ENCODE assay signal across 1 cellular context in the genomic region with DNA sequence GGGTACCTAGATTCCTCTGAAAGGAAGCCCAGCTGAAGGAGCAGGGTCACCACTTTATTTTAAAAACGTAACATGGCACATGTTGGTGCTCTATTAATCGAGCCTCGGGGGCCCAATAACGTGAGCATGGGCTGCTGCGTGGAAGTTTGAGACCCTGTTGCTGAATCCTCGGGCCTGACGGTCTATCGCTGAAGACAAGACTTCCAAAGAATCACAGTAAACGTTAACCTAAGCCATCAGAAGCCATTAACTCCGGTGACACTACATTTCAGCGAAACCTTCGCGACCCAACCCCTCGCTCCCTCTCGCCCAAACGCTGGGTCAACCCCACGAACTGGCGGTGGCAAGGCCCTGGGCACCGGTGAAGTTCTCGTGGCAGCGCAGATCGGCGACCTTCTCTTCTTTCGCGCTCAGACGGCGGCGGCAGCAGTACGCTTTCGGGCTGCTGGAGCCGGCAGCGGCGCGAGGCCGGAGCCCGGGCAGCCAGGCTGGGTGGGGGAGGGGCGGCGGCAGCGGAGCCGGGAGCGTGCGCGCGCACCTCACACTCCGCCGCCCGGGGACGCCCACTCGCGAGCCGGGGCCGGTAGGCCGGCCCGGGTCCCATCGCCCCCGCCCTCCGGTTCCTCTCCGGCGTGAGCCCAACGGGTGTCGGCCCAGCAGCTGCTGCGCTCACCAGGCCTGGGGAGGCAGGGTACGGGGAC.
TF ChIP-seq lines count a peak whose summit lies in the region.

No MANE protein-coding gene starts in this region.

TF ChIP-seq in K562, 482 proteins besides CTCF, POLR2A, EP300 and RAD21 (continued from another document and continues in another):
- TF ChIP-seq, protein P1, sequence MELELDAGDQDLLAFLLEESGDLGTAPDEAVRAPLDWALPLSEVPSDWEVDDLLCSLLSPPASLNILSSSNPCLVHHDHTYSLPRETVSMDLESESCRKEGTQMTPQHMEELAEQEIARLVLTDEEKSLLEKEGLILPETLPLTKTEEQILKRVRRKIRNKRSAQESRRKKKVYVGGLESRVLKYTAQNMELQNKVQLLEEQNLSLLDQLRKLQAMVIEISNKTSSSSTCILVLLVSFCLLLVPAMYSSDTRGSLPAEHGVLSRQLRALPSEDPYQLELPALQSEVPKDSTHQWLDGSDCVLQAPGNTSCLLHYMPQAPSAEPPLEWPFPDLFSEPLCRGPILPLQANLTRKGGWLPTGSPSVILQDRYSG (tag; conservative IDR thresholded peaks at IDR 0.05; ENCODE audit: low read depth), result peak; percentile 53; the same call in 1 of the 2 replicates
- TF ChIP-seq RNF2 (IDR thresholded peaks at IDR 0.05) (peak; percentile 50; the same call in 1 of the 2 replicates), HNRNPUL1 (IDR thresholded peaks at IDR 0.05; ENCODE audit: low read length) (no peak), SLC30A9 (CRISPR knock-in tag; IDR thresholded peaks at IDR 0.05) (no peak), ARNT (IDR thresholded peaks at IDR 0.05) (0 out of 4 replicates have a peak, but pooled peaks of 1 of the 2 experiments have one; percentile 11), KAT2B (IDR thresholded peaks at IDR 0.05; ENCODE audit: low read depth, low read length) (no peak), ATF7 (IDR thresholded peaks at IDR 0.05) (peak; percentile 28; the same call in 1 of the 2 replicates), SMAD2 (IDR thresholded peaks at IDR 0.05; ENCODE audit: low read depth, low read length) (no peak), FOXJ3 (CRISPR knock-in tag; IDR thresholded peaks at IDR 0.05) (no peak), NCOA1 (IDR thresholded peaks at IDR 0.05; ENCODE audit: low read depth) (no peak; the same call in 1 of the 2 replicates), GATAD2B (IDR thresholded peaks at IDR 0.05; ENCODE audit: borderline replicate concordance) (peak; percentile 98), POLR2B (IDR thresholded peaks at IDR 0.05; ENCODE audit: low read depth, partially characterized antibody) (peak; percentile 66), HMG20A (CRISPR knock-in tag; conservative IDR thresholded peaks at IDR 0.05) (no peak), KDM5B (IDR thresholded peaks at IDR 0.05; ENCODE audit: insufficient replicate concordance, low read depth, low read length) (peak; percentile 90), GABPB1 (CRISPR knock-in tag; IDR thresholded peaks at IDR 0.05) (no peak), CHD2 (IDR thresholded peaks at IDR 0.05; ENCODE audit: low read depth, low read length) (peak; percentile 43; the same call in 1 of the 2 replicates), LEF1 (IDR thresholded peaks at IDR 0.05) (0 out of 2 replicates have a peak, but pooled peaks have one; percentile 27), HNRNPL (IDR thresholded peaks at IDR 0.05; ENCODE audit: low read depth, low read length) (peak; percentile 53; the same call in 1 of the 2 replicates), NR2F6 (CRISPR knock-in tag; IDR thresholded peaks at IDR 0.05) (0 out of 2 replicates have a peak, but pooled peaks have one; percentile 58), SIRT6 (IDR thresholded peaks at IDR 0.05; ENCODE audit: low read depth, low read length) (no peak)
- TF ChIP-seq, protein P2, sequence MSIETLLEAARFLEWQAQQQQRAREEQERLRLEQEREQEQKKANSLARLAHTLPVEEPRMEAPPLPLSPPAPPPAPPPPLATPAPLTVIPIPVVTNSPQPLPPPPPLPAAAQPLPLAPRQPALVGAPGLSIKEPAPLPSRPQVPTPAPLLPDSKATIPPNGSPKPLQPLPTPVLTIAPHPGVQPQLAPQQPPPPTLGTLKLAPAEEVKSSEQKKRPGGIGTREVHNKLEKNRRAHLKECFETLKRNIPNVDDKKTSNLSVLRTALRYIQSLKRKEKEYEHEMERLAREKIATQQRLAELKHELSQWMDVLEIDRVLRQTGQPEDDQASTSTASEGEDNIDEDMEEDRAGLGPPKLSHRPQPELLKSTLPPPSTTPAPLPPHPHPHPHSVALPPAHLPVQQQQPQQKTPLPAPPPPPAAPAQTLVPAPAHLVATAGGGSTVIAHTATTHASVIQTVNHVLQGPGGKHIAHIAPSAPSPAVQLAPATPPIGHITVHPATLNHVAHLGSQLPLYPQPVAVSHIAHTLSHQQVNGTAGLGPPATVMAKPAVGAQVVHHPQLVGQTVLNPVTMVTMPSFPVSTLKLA (conservative IDR thresholded peaks at IDR 0.05), result no peak
- TF ChIP-seq, protein P3, sequence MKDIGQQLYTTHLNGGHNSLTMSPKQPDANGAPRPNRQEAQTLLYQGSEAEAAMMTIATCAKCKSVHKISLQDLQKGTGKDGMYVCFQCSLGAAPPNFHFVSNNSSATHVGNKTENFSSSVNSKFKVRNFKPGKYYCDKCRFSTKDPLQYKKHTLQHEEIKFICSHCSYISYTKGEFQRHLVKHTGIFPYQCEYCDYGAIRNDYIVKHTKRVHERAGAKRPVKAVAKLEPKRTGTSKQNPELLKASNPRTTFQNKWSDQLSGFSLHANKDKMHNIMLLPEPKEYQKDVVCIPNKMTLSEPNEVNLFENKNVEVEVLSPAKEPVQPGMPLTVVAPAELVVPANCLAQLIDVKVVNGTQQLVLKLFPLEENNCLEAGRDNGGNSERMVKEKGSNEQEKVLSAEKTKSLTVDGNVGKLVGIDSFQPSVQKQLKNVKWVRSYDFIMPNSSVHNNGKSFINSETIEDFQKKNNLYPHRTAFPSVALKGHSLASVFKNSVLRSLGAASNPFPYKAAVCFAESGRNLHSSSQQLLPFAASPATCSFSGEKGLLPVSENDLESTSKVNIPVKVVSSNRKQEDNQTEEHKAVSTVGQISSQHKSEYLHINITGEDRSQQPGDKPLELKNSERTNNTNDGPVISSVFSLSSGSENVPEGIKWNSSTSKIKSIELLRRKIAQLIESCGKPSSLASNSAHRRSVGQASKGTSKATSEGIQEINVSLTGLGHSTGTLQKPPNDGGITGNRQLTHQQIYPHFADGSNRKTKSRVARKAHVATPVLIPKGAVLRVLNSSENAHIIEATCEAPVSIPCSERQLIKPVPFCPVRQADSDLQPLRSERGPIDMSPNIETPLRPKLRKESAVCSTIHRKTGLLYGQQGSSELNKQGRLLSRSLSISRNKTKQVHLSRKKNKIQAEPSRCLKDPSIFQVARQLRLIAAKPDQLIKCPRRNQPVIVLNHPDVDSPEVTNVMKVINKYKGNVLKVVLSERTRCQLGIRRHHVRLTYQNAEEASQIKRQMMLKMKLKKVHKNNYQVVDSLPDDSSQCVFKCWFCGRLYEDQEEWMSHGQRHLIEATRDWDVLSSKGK (CRISPR knock-in tag; IDR thresholded peaks at IDR 0.05), result no peak
- TF ChIP-seq, protein P4, sequence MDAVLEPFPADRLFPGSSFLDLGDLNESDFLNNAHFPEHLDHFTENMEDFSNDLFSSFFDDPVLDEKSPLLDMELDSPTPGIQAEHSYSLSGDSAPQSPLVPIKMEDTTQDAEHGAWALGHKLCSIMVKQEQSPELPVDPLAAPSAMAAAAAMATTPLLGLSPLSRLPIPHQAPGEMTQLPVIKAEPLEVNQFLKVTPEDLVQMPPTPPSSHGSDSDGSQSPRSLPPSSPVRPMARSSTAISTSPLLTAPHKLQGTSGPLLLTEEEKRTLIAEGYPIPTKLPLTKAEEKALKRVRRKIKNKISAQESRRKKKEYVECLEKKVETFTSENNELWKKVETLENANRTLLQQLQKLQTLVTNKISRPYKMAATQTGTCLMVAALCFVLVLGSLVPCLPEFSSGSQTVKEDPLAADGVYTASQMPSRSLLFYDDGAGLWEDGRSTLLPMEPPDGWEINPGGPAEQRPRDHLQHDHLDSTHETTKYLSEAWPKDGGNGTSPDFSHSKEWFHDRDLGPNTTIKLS (IDR thresholded peaks at IDR 0.05; ENCODE audit: borderline replicate concordance, low read depth), result peak; percentile 58; the same call in 1 of the 2 replicates
- TF ChIP-seq, protein P5, sequence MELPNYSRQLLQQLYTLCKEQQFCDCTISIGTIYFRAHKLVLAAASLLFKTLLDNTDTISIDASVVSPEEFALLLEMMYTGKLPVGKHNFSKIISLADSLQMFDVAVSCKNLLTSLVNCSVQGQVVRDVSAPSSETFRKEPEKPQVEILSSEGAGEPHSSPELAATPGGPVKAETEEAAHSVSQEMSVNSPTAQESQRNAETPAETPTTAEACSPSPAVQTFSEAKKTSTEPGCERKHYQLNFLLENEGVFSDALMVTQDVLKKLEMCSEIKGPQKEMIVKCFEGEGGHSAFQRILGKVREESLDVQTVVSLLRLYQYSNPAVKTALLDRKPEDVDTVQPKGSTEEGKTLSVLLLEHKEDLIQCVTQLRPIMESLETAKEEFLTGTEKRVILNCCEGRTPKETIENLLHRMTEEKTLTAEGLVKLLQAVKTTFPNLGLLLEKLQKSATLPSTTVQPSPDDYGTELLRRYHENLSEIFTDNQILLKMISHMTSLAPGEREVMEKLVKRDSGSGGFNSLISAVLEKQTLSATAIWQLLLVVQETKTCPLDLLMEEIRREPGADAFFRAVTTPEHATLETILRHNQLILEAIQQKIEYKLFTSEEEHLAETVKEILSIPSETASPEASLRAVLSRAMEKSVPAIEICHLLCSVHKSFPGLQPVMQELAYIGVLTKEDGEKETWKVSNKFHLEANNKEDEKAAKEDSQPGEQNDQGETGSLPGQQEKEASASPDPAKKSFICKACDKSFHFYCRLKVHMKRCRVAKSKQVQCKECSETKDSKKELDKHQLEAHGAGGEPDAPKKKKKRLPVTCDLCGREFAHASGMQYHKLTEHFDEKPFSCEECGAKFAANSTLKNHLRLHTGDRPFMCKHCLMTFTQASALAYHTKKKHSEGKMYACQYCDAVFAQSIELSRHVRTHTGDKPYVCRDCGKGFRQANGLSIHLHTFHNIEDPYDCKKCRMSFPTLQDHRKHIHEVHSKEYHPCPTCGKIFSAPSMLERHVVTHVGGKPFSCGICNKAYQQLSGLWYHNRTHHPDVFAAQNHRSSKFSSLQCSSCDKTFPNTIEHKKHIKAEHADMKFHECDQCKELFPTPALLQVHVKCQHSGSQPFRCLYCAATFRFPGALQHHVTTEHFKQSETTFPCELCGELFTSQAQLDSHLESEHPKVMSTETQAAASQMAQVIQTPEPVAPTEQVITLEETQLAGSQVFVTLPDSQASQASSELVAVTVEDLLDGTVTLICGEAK (IDR thresholded peaks at IDR 0.05), result peak; percentile 55
- TF ChIP-seq, protein P5 (CRISPR knock-in tag; IDR thresholded peaks at IDR 0.05), result no peak
- TF ChIP-seq, protein P6, sequence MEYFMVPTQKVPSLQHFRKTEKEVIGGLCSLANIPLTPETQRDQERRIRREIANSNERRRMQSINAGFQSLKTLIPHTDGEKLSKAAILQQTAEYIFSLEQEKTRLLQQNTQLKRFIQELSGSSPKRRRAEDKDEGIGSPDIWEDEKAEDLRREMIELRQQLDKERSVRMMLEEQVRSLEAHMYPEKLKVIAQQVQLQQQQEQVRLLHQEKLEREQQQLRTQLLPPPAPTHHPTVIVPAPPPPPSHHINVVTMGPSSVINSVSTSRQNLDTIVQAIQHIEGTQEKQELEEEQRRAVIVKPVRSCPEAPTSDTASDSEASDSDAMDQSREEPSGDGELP (CRISPR knock-in tag; IDR thresholded peaks at IDR 0.05; ENCODE audit: borderline replicate concordance), result peak; percentile 26; the same call in 1 of the 2 replicates
- TF ChIP-seq, protein P7, sequence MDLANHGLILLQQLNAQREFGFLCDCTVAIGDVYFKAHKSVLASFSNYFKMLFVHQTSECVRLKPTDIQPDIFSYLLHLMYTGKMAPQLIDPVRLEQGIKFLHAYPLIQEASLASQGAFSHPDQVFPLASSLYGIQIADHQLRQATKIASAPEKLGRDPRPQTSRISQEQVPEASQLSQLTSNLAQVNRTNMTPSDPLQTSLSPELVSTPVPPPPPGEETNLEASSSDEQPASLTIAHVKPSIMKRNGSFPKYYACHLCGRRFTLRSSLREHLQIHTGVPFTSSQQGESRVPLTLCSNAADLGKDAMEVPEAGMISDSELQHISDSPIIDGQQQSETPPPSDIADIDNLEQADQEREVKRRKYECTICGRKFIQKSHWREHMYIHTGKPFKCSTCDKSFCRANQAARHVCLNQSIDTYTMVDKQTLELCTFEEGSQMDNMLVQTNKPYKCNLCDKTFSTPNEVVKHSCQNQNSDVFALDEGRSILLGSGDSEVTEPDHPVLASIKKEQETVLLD (IDR thresholded peaks at IDR 0.05), result 0 out of 2 replicates have a peak, but pooled peaks have one; percentile 34
- TF ChIP-seq, protein P8, sequence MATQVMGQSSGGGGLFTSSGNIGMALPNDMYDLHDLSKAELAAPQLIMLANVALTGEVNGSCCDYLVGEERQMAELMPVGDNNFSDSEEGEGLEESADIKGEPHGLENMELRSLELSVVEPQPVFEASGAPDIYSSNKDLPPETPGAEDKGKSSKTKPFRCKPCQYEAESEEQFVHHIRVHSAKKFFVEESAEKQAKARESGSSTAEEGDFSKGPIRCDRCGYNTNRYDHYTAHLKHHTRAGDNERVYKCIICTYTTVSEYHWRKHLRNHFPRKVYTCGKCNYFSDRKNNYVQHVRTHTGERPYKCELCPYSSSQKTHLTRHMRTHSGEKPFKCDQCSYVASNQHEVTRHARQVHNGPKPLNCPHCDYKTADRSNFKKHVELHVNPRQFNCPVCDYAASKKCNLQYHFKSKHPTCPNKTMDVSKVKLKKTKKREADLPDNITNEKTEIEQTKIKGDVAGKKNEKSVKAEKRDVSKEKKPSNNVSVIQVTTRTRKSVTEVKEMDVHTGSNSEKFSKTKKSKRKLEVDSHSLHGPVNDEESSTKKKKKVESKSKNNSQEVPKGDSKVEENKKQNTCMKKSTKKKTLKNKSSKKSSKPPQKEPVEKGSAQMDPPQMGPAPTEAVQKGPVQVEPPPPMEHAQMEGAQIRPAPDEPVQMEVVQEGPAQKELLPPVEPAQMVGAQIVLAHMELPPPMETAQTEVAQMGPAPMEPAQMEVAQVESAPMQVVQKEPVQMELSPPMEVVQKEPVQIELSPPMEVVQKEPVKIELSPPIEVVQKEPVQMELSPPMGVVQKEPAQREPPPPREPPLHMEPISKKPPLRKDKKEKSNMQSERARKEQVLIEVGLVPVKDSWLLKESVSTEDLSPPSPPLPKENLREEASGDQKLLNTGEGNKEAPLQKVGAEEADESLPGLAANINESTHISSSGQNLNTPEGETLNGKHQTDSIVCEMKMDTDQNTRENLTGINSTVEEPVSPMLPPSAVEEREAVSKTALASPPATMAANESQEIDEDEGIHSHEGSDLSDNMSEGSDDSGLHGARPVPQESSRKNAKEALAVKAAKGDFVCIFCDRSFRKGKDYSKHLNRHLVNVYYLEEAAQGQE (CRISPR knock-in tag; IDR thresholded peaks at IDR 0.05; ENCODE audit: low read depth), result peak; percentile 72; the same call in 1 of the 2 replicates
